ENCODE assay signal across 10 cellular contexts in the genomic region with DNA sequence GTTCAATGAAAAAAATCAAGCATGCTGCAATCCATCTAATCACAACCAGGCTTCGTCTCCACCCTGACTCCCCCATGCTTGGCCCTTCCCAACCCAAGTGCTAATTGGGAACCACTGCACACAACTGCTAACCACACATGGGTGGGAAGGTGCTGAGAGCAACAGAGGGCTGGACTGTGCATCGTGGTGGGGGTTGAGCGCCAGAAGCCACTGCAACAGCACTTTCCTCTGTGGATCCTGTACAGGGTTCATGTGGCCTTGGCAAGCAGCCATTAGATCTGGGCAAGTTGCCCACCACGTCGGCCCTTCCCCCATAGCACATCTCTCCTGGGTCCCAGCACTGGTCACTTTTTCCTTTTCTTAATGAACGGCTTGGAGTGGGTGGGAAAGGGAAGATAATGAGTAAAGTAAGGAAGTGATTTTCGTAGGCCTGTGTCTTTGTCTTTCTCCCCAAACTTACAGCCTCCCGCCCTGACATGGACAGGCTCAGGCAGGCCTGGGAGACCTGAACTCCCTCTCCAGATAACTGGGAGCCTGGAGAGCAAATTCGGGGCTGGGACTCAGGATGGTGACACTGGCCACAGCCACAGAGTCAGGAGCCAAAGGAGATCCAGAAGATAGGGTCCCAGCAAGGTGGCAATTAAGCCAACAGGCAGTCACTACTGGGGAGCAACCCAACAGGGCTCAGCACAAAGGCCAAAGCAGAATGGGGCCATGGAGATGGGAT. TPM values are rescaled to one million over a fixed set of nuclear protein-coding genes. Genes with fewer than 3 reads are reported as not detected.
A peak's percentile ranks its signal among the peaks of the same experiment; 100 is the strongest.
DNase-seq lines count a peak whose midpoint lies in the region; ATAC-seq and TF ChIP-seq lines count a peak whose summit lies in the region.
"Had no signal": no experiment of that assay in that cellular context is flagged by ENCODE, and none has a peak within 500 bp of the region (broad histone marks: within the 10 kb centered on the region; RNA-seq: fewer than 3 reads in every experiment).

No MANE protein-coding gene starts in this region.

- no peak overlapping the region for H3K4me3 Mint-ChIP-seq in mesothelial cell of epicardium
- no peak overlapping the region for H3K4me3 Mint-ChIP-seq in stimulated activated naive B cell treated with anti-CD40 and anti-IgM and Interleukin-4, amounts not matched to agents 10 μg/mL and 1 μg/mL and 100 μg/mL, for 72 hours

- H4K20me1 ChIP-seq in mammary epithelial cell (ENCODE audit: insufficient read depth, low read length) = no peaks in the 10 kb centered on the region

- H3K4me3 ChIP-seq in BE2C (ENCODE audit: low read depth, low read length) = no peak overlapping the region
- H3K4me3 ChIP-seq in mammary epithelial cell (replicated peaks in 1 of 3; ENCODE audit: insufficient read depth in 1 of 3, low read depth in 2 of 3, low read length in 3 of 3) = no peak overlapping the region
- H3K4me3 ChIP-seq: tibial nerve had no signal

- ATAC-seq in stimulated activated naive B cell treated with anti-CD40 and anti-IgM and Interleukin-4, amounts not matched to agents 10 μg/mL and 1 μg/mL and 100 μg/mL, for 72 hours (replicated peaks) = no peak
- ATAC-seq in HG03039 (IDR thresholded peaks at IDR 0.05; ENCODE audit: unreplicated experiment) = no peak
- ATAC-seq in GM19023 (IDR thresholded peaks at IDR 0.05; ENCODE audit: unreplicated experiment) = no peak

- H3K27me3 ChIP-seq in BE2C (no peaks in the 10 kb centered on the region), mammary epithelial cell (ENCODE audit: insufficient read depth, low read length) (no peaks in the 10 kb centered on the region)
- H3K27me3 ChIP-seq: tibial nerve had no signal

- H2AFZ ChIP-seq in mammary epithelial cell (ENCODE audit: low read depth, low read length) = peak overlapping the region; percentile 42

- intact Hi-C loops in mammary epithelial cell (cut with micrococcal nuclease) = no loop called here

- DNase-seq in BE2C (peak; percentile 83), NCI-H1105 (lab: John Stamatoyannopoulos, UW) (peak; percentile 83), mammary epithelial cell (no peak), mesothelial cell of epicardium (ENCODE audit: low spot score in 2 of 2, unreplicated experiment in 2 of 2) (peak in 1 of 2 experiments; percentile 73), OCI-M2 (lab: John Stamatoyannopoulos, UW; ENCODE audit: unreplicated experiment) (no peak)
- no peak for DNase-seq in stimulated activated naive B cell treated with anti-CD40 and anti-IgM and Interleukin-4, amounts not matched to agents 10 μg/mL and 1 μg/mL and 100 μg/mL, for 72 hours

- H3K4me1 ChIP-seq in BE2C = peaks cover 22% of the 10 kb centered on the region
- peaks cover 27% of the 10 kb centered on the region for H3K4me1 ChIP-seq in mammary epithelial cell (ENCODE audit: insufficient read depth, low read length)

- H3K9me3 Mint-ChIP-seq in mesothelial cell of epicardium = no peaks in the 10 kb centered on the region
- H3K9me3 Mint-ChIP-seq in stimulated activated naive B cell treated with anti-CD40 and anti-IgM and Interleukin-4, amounts not matched to agents 10 μg/mL and 1 μg/mL and 100 μg/mL, for 72 hours = no peaks in the 10 kb centered on the region

- no peaks in the 10 kb centered on the region for H3K79me2 ChIP-seq in mammary epithelial cell (ENCODE audit: insufficient read depth, low read length)

- no peaks in the 10 kb centered on the region for H3K9me3 ChIP-seq in BE2C
- H3K9me3 ChIP-seq in mammary epithelial cell (replicated peaks; ENCODE audit: insufficient read depth, low read length) = no peaks in the 10 kb centered on the region
- H3K9me3 ChIP-seq: tibial nerve had no signal

- 20% methylated on average over 5 of the region's 9 CpGs for WGBS in mammary epithelial cell (ENCODE audit: low coverage, missing lambda C conversion rate)

- peak overlapping the region; percentile 94 for H3K27ac Mint-ChIP-seq in mesothelial cell of epicardium
- H3K27ac Mint-ChIP-seq in stimulated activated naive B cell treated with anti-CD40 and anti-IgM and Interleukin-4, amounts not matched to agents 10 μg/mL and 1 μg/mL and 100 μg/mL, for 72 hours = no peak overlapping the region

- no peak overlapping the region for H3K4me2 ChIP-seq in mammary epithelial cell (ENCODE audit: insufficient read depth, low read depth, low read length)

- H3K9ac ChIP-seq in mammary epithelial cell (ENCODE audit: insufficient read depth, low read length) = no peak overlapping the region

- H3K36me3 ChIP-seq in BE2C = peaks cover 7% of the 10 kb centered on the region
- H3K36me3 ChIP-seq in mammary epithelial cell (ENCODE audit: insufficient read depth, low read length) = no peaks in the 10 kb centered on the region

- H3K4me1 Mint-ChIP-seq in mesothelial cell of epicardium = peaks cover 26% of the 10 kb centered on the region
- no peaks in the 10 kb centered on the region for H3K4me1 Mint-ChIP-seq in stimulated activated naive B cell treated with anti-CD40 and anti-IgM and Interleukin-4, amounts not matched to agents 10 μg/mL and 1 μg/mL and 100 μg/mL, for 72 hours

- H3K27ac ChIP-seq in mammary epithelial cell (ENCODE audit: insufficient read depth, low read depth, low read length) = no peak overlapping the region

- no TSS peak for BruUV-seq in mammary epithelial cell (replicated peaks; lab: Mats Ljungman, UMichigan)

- peaks cover 32% of the 10 kb centered on the region for H3K36me3 Mint-ChIP-seq in mesothelial cell of epicardium
- H3K36me3 Mint-ChIP-seq in stimulated activated naive B cell treated with anti-CD40 and anti-IgM and Interleukin-4, amounts not matched to agents 10 μg/mL and 1 μg/mL and 100 μg/mL, for 72 hours = peaks cover 0 to 1% of the 10 kb centered on the region in 2 donors

- dilution Hi-C loops in mammary epithelial cell (cut with HindIII; ENCODE audit: low sequenced_read_pairs) = no loop called here

- CTCF ChIA-PET in mammary epithelial cell (lab: Charles Lee; ENCODE audit: low non-redundant PET) = no interaction called here

- H3K27me3 Mint-ChIP-seq in mesothelial cell of epicardium (ENCODE audit: low read depth) = no peaks in the 10 kb centered on the region
- no peaks in the 10 kb centered on the region for H3K27me3 Mint-ChIP-seq in stimulated activated naive B cell treated with anti-CD40 and anti-IgM and Interleukin-4, amounts not matched to agents 10 μg/mL and 1 μg/mL and 100 μg/mL, for 72 hours

- in situ Hi-C loops in mammary epithelial cell (cut with MboI; ENCODE audit: low sequenced_read_pairs in 2 of 2) = loop anchor here in 1 of 2 donors (10.0 kb wide), 1 partner anchor 283 kb away; no protein-coding TSS in a partner anchor

- TF ChIP-seq CTCF in BE2C (IDR thresholded peaks at IDR 0.05; ENCODE audit: low read depth, low read length) (no peak), mammary epithelial cell (conservative IDR thresholded peaks at IDR 0.05 in 1 of 2, IDR thresholded peaks at IDR 0.05 in 1 of 2; ENCODE audit: extremely low read depth in 1 of 2, insufficient read depth in 1 of 2, low read depth in 1 of 2, low read length in 2 of 2) (no peak), mesothelial cell of epicardium (IDR thresholded peaks at IDR 0.05; ENCODE audit: unreplicated experiment) (no peak)

RNA-seq across cellular contexts. Expression of a gene that starts 34.4 kb away (rescaled TPM):
- polyA plus RNA-seq in BE2C (2012; ENCODE audit: insufficient read depth, insufficient read length, low read depth) = 52.2 TPM
- total RNA-seq in mammary epithelial cell = 10 to 100 TPM; 41.2 to 50.9 TPM
- polyA plus RNA-seq in mammary epithelial cell = 51.2 TPM
- polyA minus RNA-seq in mammary epithelial cell = 13.8 TPM
- total RNA-seq in mesothelial cell of epicardium = 23.2 to 24.4 TPM (median 23.9 TPM) in 3 replicates

RNA-seq across cellular contexts. Expression of a gene that starts 57.3 kb away (rescaled TPM):
- polyA plus RNA-seq in BE2C (2012; ENCODE audit: insufficient read depth, insufficient read length, low read depth) = 8.1 TPM
- total RNA-seq in mammary epithelial cell (under 1 TPM in 1 of 2 donors, not detected in 1; 0.17 TPM), mesothelial cell of epicardium (2.2 to 2.7 TPM (median 2.6 TPM) in 3 replicates)
- 0.39 TPM for polyA plus RNA-seq in mammary epithelial cell
- not detected for polyA minus RNA-seq in mammary epithelial cell
- total RNA-seq: HT1080 had no signal

Comparison
In these comparisons a context has a peak if more than half of its experiments do, and no peak if none do; other contexts are left out.
1. DNase-seq: peak in BE2C (single experiment) and NCI-H1105 (single experiment); none in mammary epithelial cell (single experiment), stimulated activated naive B cell treated with anti-CD40 and anti-IgM and Interleukin-4, amounts not matched to agents 10 μg/mL and 1 μg/mL and 100 μg/mL, for 72 hours (single experiment) and OCI-M2 (single experiment).